In genomic region chr4:139278956-139279722, GRCh38 we compare ENCODE assay signal across 8 cellular contexts. TPM values are rescaled to one million over a fixed set of nuclear protein-coding genes. Genes with fewer than 3 reads are reported as not detected.
DNase-seq lines count a peak whose midpoint lies in the region; ATAC-seq and TF ChIP-seq lines count a peak whose summit lies in the region.

No MANE protein-coding gene starts in this region.

- no peak overlapping the region for H3K9ac ChIP-seq in Karpas-422 (ENCODE audit: low read length)

- H3K27ac ChIP-seq in coronary artery = no peak overlapping the region
- H3K27ac ChIP-seq in Karpas-422 (ENCODE audit: low read length) = no peak overlapping the region

- H3K9me2 ChIP-seq in Karpas-422 (replicated peaks; ENCODE audit: insufficient read depth, low read length) = no peaks in the 10 kb centered on the region

- no peak overlapping the region for H3K27ac Mint-ChIP-seq in stimulated activated naive CD8-positive, alpha-beta T cell treated with anti-CD3 and anti-CD28 coated beads, Interleukin-15, Interleukin-2, amounts not matched to agents 100 ng/mL and 50 ng/mL, for 24 hours

- peaks cover 9% of the 10 kb centered on the region for H3K4me1 Mint-ChIP-seq in stimulated activated naive CD8-positive, alpha-beta T cell treated with anti-CD3 and anti-CD28 coated beads, Interleukin-15, Interleukin-2, amounts not matched to agents 100 ng/mL and 50 ng/mL, for 24 hours (ENCODE audit: low read depth)

- intact Hi-C loops in mucosa of descending colon (cut with DNase I, micrococcal nuclease) = no loop called here

- no peak overlapping the region for H3K4me2 ChIP-seq in Karpas-422 (ENCODE audit: low read depth, low read length, poor library complexity, severe bottlenecking)

- H3K36me3 Mint-ChIP-seq in stimulated activated naive CD8-positive, alpha-beta T cell treated with anti-CD3 and anti-CD28 coated beads, Interleukin-15, Interleukin-2, amounts not matched to agents 100 ng/mL and 50 ng/mL, for 24 hours (ENCODE audit: low read depth) = peaks cover 4% of the 10 kb centered on the region

- no peaks in the 10 kb centered on the region for H3K9me3 ChIP-seq in mucosa of descending colon
- H3K9me3 ChIP-seq in Karpas-422 (ENCODE audit: low read length) = no peaks in the 10 kb centered on the region

- TF ChIP-seq CTCF in coronary artery (IDR thresholded peaks at IDR 0.05) (no peak), mucosa of descending colon (IDR thresholded peaks at IDR 0.05) (no peak)

- no peaks in the 10 kb centered on the region for H3K79me2 ChIP-seq in Karpas-422 (ENCODE audit: low read length)

- H3K36me3 ChIP-seq in mucosa of descending colon (ENCODE audit: low read depth) (no peaks in the 10 kb centered on the region), Karpas-422 (ENCODE audit: insufficient read depth, low read length) (no peaks in the 10 kb centered on the region)

- H3K4me3 ChIP-seq in coronary artery (peak overlapping the region; percentile 75), mucosa of descending colon (no peak overlapping the region), Karpas-422 (ENCODE audit: low read length) (no peak overlapping the region)

- peak overlapping the region; percentile 78 for H3K4me3 Mint-ChIP-seq in stimulated activated naive CD8-positive, alpha-beta T cell treated with anti-CD3 and anti-CD28 coated beads, Interleukin-15, Interleukin-2, amounts not matched to agents 100 ng/mL and 50 ng/mL, for 24 hours

- no peak overlapping the region for H2AFZ ChIP-seq in Karpas-422 (ENCODE audit: low read length)

- H3K27me3 Mint-ChIP-seq in stimulated activated naive CD8-positive, alpha-beta T cell treated with anti-CD3 and anti-CD28 coated beads, Interleukin-15, Interleukin-2, amounts not matched to agents 100 ng/mL and 50 ng/mL, for 24 hours = peaks cover 58% of the 10 kb centered on the region

- H3K27me3 ChIP-seq in Karpas-422 (ENCODE audit: low read length) = no peaks in the 10 kb centered on the region

- H3K9me3 Mint-ChIP-seq in stimulated activated naive CD8-positive, alpha-beta T cell treated with anti-CD3 and anti-CD28 coated beads, Interleukin-15, Interleukin-2, amounts not matched to agents 100 ng/mL and 50 ng/mL, for 24 hours = no peaks in the 10 kb centered on the region

- H4K20me1 ChIP-seq in Karpas-422 (ENCODE audit: insufficient read depth, low read depth, low read length) = no peaks in the 10 kb centered on the region

- H3K4me1 ChIP-seq in mucosa of descending colon (ENCODE audit: low read depth) (peaks cover 13% of the 10 kb centered on the region), Karpas-422 (ENCODE audit: low read length) (no peaks in the 10 kb centered on the region)

- no peak for DNase-seq in stimulated activated naive CD8-positive, alpha-beta T cell treated with anti-CD3 and anti-CD28 coated beads, Interleukin-15, Interleukin-2, amounts not matched to agents 100 U/mL and 50 U/mL, for 24 hours
- DNase-seq in coronary artery (ENCODE audit: low spot score) = no peak
- no peak for DNase-seq in mucosa of descending colon
- DNase-seq in stimulated activated CD4-positive, alpha-beta T cell treated with anti-CD3 and anti-CD28 coated beads, Interleukin-12 subunit alpha, Interleukin-12 subunit beta, amount 100 ng/mL, for 4 hours = no peak
- no peak for DNase-seq in NCI-H446 (lab: John Stamatoyannopoulos, UW)
- DNase-seq in Karpas-422 = no peak

- no peak for ATAC-seq in stimulated activated naive CD8-positive, alpha-beta T cell treated with anti-CD3 and anti-CD28 coated beads, Interleukin-15, Interleukin-2, amounts not matched to agents 100 U/mL and 50 U/mL, for 24 hours
- peak; percentile 27 for ATAC-seq in mucosa of descending colon
- ATAC-seq in HG03342 (IDR thresholded peaks at IDR 0.05; ENCODE audit: unreplicated experiment) = no peak

RNA-seq across cellular contexts. Expression of gene MGARP, which starts 0.9 kb away (rescaled TPM):
- under 1 TPM in 2 of 3 donors, not detected in 1; 0.29 to 0.73 TPM for total RNA-seq in mucosa of descending colon
- not detected in 2 replicates for total RNA-seq in Karpas-422 (2014; rRNA removed; shearing (Covaris generic); ENCODE audit: low replicate concordance)

RNA-seq across cellular contexts. Expression of gene NAA15, which starts 22.2 kb away (rescaled TPM):
- total RNA-seq in mucosa of descending colon = 10 to 100 TPM; 28.2 to 47.4 (median 33.2) TPM
- total RNA-seq in Karpas-422 (2014; rRNA removed; shearing (Covaris generic); ENCODE audit: low replicate concordance) = 25.3 and 44.3 TPM in 2 replicates

RNA-seq across cellular contexts. Expression of gene NDUFC1, which starts 23.1 kb away (rescaled TPM):
- 10 to 100 TPM; 68.0 to 89.3 (median 85.8) TPM for total RNA-seq in mucosa of descending colon
- total RNA-seq in Karpas-422 (2014; rRNA removed; shearing (Covaris generic); ENCODE audit: low replicate concordance) = 76.7 and 86.8 TPM in 2 replicates
